In genomic region chr19:54320271-54320670, GRCh38 we compare ENCODE assay signal across 24 cellular contexts. TPM values are rescaled to one million over a fixed set of nuclear protein-coding genes. Genes with fewer than 3 reads are reported as not detected.
"Had no signal": no experiment of that assay in that cellular context is flagged by ENCODE, and none has a peak within 500 bp of the region (broad histone marks: within the 10 kb centered on the region; RNA-seq: fewer than 3 reads in every experiment).

No MANE protein-coding gene starts in this region.

- ATAC-seq: K562 had no signal

- H3K4me2 ChIP-seq: KMS-11 had no signal

- H3K9me3 ChIP-seq: SJSA1 had no signal

- H3K4me1 ChIP-seq: SJSA1 had no signal

- H3K9ac ChIP-seq: KMS-11 had no signal

- DNase-seq: Kasumi-1, MM.1S, NCI-H1092 treated with DMSO at 0.1 percent for 48 hours, NCI-H1436, NCI-H187, NCI-H2029, NCI-H2081 treated with DMSO at 0.1 percent for 48 hours, NCI-H2171, NCI-H226, NCI-H446, NCI-H510A, NCI-H524 treated with DMSO at 0.1 percent for 48 hours, NCI-H69, NCI-H774, Right ventricle myocardium superior, RPMI8226, SIG-M5 had no signal

- H3K27me3 ChIP-seq: SJSA1 had no signal

- H3K4me3 Mint-ChIP-seq: IgD-negative memory B cell had no signal

- H3K27ac ChIP-seq: HL-60, KMS-11, SJSA1, SK-N-MC had no signal

- H3K9me3 Mint-ChIP-seq: IgD-negative memory B cell had no signal

- H3K36me3 ChIP-seq: SJSA1 had no signal

- H3K4me3 ChIP-seq: K562, SJSA1, SK-N-MC had no signal

- H3K36me3 Mint-ChIP-seq: IgD-negative memory B cell had no signal

RNA-seq across cellular contexts. Expression of gene LILRA5, which starts 7.3 kb away (rescaled TPM):
- total RNA-seq: K562, M059J, SJSA1 had no signal

RNA-seq across cellular contexts. Expression of gene LILRA4, which starts 18.7 kb away (rescaled TPM):
- total RNA-seq: K562, M059J, Right ventricle myocardium superior, SJSA1 had no signal

RNA-seq across cellular contexts. Expression of gene LILRB2, which starts 39.4 kb away (rescaled TPM):
- total RNA-seq: K562, M059J, SJSA1 had no signal

RNA-seq across cellular contexts. Expression of gene LAIR1, which starts 44.5 kb away (rescaled TPM):
- total RNA-seq: SJSA1 had no signal
